33 cellular contexts compared by ENCODE assay signal in the genomic region with DNA sequence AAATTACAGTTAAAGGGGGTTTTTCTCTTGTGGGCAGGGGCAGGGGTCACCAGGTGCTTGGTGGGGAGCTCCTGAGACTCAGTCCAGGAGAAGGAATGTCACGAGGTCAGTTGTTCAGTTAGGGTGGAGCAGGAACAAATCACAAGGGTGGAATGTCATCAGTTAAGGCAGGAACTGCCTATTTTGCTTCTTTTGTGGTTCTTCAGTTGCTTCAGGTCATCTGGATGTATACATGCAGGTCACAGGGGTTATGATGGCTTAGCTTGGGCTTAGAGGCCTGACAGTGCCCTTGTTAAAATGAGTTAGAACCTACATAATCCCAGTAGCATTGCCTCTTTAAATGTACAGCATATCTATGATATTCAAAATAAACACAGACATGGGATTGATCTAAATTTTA.
"Had no signal": no experiment of that assay in that cellular context is flagged by ENCODE, and none has a peak within 500 bp of the region (broad histone marks: within the 10 kb centered on the region; RNA-seq: fewer than 3 reads in every experiment).

No MANE protein-coding gene starts in this region.

- H3K9me3 Mint-ChIP-seq: activated T-helper 17 cell treated with anti-CD3 and anti-CD28 coated beads, Interleukin-2, amount 50 U/mL, for 72 hours had no signal

- H3K27ac ChIP-seq: adrenal gland, brain microvascular endothelial cell, breast epithelium, VCaP had no signal

- H3K36me3 ChIP-seq: adrenal gland, brain microvascular endothelial cell, breast epithelium had no signal

- H3K27me3 Mint-ChIP-seq: activated B cell treated with CpG ODN at 0.5 μM for 24 hours; activated CD4-positive, alpha-beta memory T cell treated with anti-CD3 and anti-CD28 coated beads for 36 hours; activated CD4-positive, alpha-beta T cell treated with anti-CD3 and anti-CD28 coated beads, Interleukin-2, amount 10 ng/mL, durations not matched to agents 24 days and 14 days; activated CD8-positive, alpha-beta T cell treated with anti-CD3 and anti-CD28 coated beads for 36 hours; activated naive CD8-positive, alpha-beta T cell treated with anti-CD3 and anti-CD28 coated beads for 36 hours; activated T-helper 17 cell treated with anti-CD3 and anti-CD28 coated beads, Interleukin-2, amount 50 U/mL, for 72 hours had no signal

- H3K9me3 ChIP-seq: adrenal gland, breast epithelium had no signal

- ATAC-seq: activated CD8-positive, alpha-beta T cell treated with anti-CD3 and anti-CD28 coated beads for 36 hours; activated naive CD4-positive, alpha-beta T cell treated with anti-CD3 and anti-CD28 coated beads, Interleukin-2, amount 50 U/mL, for 72 hours; activated T-cell treated with anti-CD3 and anti-CD28 coated beads, Interleukin-2, amount 50 U/mL, for 4 hours; activated T-cell treated with anti-CD3 and anti-CD28 coated beads, Interleukin-2, amount 50 U/mL, for 72 hours; activated T-helper 17 cell treated with anti-CD3 and anti-CD28 coated beads, Interleukin-2, amount 50 U/mL, for 72 hours had no signal

- H3K4me1 Mint-ChIP-seq: activated B cell treated with CpG ODN at 0.5 μM for 24 hours; activated CD4-positive, alpha-beta T cell treated with anti-CD3 and anti-CD28 coated beads, Interleukin-2, amount 10 ng/mL, durations not matched to agents 24 days and 14 days; activated naive CD8-positive, alpha-beta T cell treated with anti-CD3 and anti-CD28 coated beads for 36 hours; activated T-helper 17 cell treated with anti-CD3 and anti-CD28 coated beads, Interleukin-2, amount 50 U/mL, for 72 hours had no signal

- DNase-seq: activated B cell treated with CpG ODN at 0.5 μM for 24 hours; activated CD4-positive, alpha-beta memory T cell treated with anti-CD3 and anti-CD28 coated beads for 36 hours; activated CD4-positive, alpha-beta T cell treated with anti-CD3 and anti-CD28 coated beads for 4 hours; activated CD4-positive, alpha-beta T cell treated with anti-CD3 and anti-CD28 coated beads, Interleukin-2, amount 10 ng/mL, durations not matched to agents 24 days and 14 days; activated CD4-positive, alpha-beta T cell treated with anti-CD3 and anti-CD28 coated beads, Interleukin-2, amount 50 U/mL, for 1 hour; activated CD4-positive, alpha-beta T cell treated with anti-CD3 and anti-CD28 coated beads, Interleukin-2, amount 50 U/mL, for 4 hours; activated CD4-positive, CD25-positive, alpha-beta regulatory T cell treated with anti-CD3 and anti-CD28 coated beads, Interleukin-2, amount 50 U/mL, for 72 hours; activated CD8-positive, alpha-beta memory T cell treated with anti-CD3 and anti-CD28 coated beads, Interleukin-2, amount 50 U/mL, for 4 hours; activated CD8-positive, alpha-beta T cell treated with anti-CD3 and anti-CD28 coated beads for 36 hours; activated gamma-delta T cell treated with Interleukin-2 at 50 U/mL for 16 hours; activated naive CD4-positive, alpha-beta T cell; activated naive CD4-positive, alpha-beta T cell treated with anti-CD3 and anti-CD28 coated beads for 36 hours; activated naive CD4-positive, alpha-beta T cell treated with anti-CD3 and anti-CD28 coated beads, Interleukin-2, amount 50 U/mL, for 16 hours; activated naive CD8-positive, alpha-beta T cell treated with anti-CD3 and anti-CD28 coated beads for 36 hours; activated T-cell treated with anti-CD3 and anti-CD28 coated beads for 4 hours; activated T-cell treated with anti-CD3 and anti-CD28 coated beads, Interleukin-2, amount 50 U/mL, for 1 hour; activated T-cell treated with anti-CD3 and anti-CD28 coated beads, Interleukin-2, amount 50 U/mL, for 4 hours; activated T-cell treated with anti-CD3 and anti-CD28 coated beads, Interleukin-2, amount 50 U/mL, for 72 hours; amniotic stem cell; aorta; brain microvascular endothelial cell; central memory CD4-positive, alpha-beta T cell; T-helper 1 cell; T-helper 2 cell; T-helper 9 cell had no signal

- H3K4me3 Mint-ChIP-seq: activated B cell treated with CpG ODN at 0.5 μM for 24 hours; activated CD4-positive, alpha-beta memory T cell treated with anti-CD3 and anti-CD28 coated beads for 36 hours; activated CD4-positive, alpha-beta T cell treated with anti-CD3 and anti-CD28 coated beads, Interleukin-2, amount 10 ng/mL, durations not matched to agents 24 days and 14 days; activated CD8-positive, alpha-beta T cell treated with anti-CD3 and anti-CD28 coated beads for 36 hours; activated naive CD4-positive, alpha-beta T cell treated with anti-CD3 and anti-CD28 coated beads for 36 hours; activated naive CD8-positive, alpha-beta T cell treated with anti-CD3 and anti-CD28 coated beads for 36 hours; activated T-cell treated with anti-CD3 and anti-CD28 coated beads, Interleukin-2, amount 50 U/mL, for 4 hours; activated T-cell treated with anti-CD3 and anti-CD28 coated beads, Interleukin-2, amount 50 U/mL, for 72 hours; activated T-helper 1 cell treated with anti-CD3 and anti-CD28 coated beads, Interleukin-12 subunit alpha, Interleukin-12 subunit beta, Interleukin-2, Interleukin-4 antibody, amounts not matched to agents 30 ng/mL and 10 ng/mL and 1 ng/mL, durations not matched to agents 14 hours and 24 hours and 36 hours; activated T-helper 17 cell treated with anti-CD3 and anti-CD28 coated beads, Interleukin-2, amount 50 U/mL, for 72 hours; T-helper 1 cell treated with Interleukin-12 subunit alpha and Interleukin-12 subunit beta and Interleukin-4 antibody, amounts not matched to agents 30 μg/mL and 1 μg/mL, for 36 hours; T-helper 2 cell treated with Interferon-gamma antibody and Interleukin-4, amounts not matched to agents 5 μg/mL and 100 μg/mL, for 36 hours had no signal

- H3K36me3 Mint-ChIP-seq: activated CD4-positive, alpha-beta memory T cell treated with anti-CD3 and anti-CD28 coated beads for 36 hours had no signal

- H3K4me1 ChIP-seq: adrenal gland, breast epithelium had no signal

- H3K4me3 ChIP-seq: adrenal gland, breast epithelium had no signal

- H3K27me3 ChIP-seq: adrenal gland, brain microvascular endothelial cell, breast epithelium had no signal

- H3K27ac Mint-ChIP-seq: activated B cell treated with CpG ODN at 0.5 μM for 24 hours; activated CD4-positive, alpha-beta memory T cell treated with anti-CD3 and anti-CD28 coated beads for 36 hours; activated CD4-positive, alpha-beta T cell treated with anti-CD3 and anti-CD28 coated beads, Interleukin-2, amount 10 ng/mL, durations not matched to agents 24 days and 14 days; activated CD8-positive, alpha-beta T cell treated with anti-CD3 and anti-CD28 coated beads for 36 hours; activated naive CD4-positive, alpha-beta T cell treated with anti-CD3 and anti-CD28 coated beads for 36 hours; activated naive CD4-positive, alpha-beta T cell treated with anti-CD3 and anti-CD28 coated beads, Interleukin-2, amount 50 U/mL, for 72 hours; activated naive CD8-positive, alpha-beta T cell treated with anti-CD3 and anti-CD28 coated beads for 36 hours; activated T-cell treated with anti-CD3 and anti-CD28 coated beads, Interleukin-2, amount 50 U/mL, for 72 hours; activated T-helper 1 cell treated with anti-CD3 and anti-CD28 coated beads, Interleukin-12 subunit alpha, Interleukin-12 subunit beta, Interleukin-2, Interleukin-4 antibody, amounts not matched to agents 30 ng/mL and 10 ng/mL and 1 ng/mL, durations not matched to agents 14 hours and 24 hours and 36 hours; activated T-helper 17 cell treated with anti-CD3 and anti-CD28 coated beads, Interleukin-2, amount 50 U/mL, for 72 hours; T-helper 1 cell treated with Interleukin-12 subunit alpha and Interleukin-12 subunit beta and Interleukin-4 antibody, amounts not matched to agents 30 μg/mL and 1 μg/mL, for 36 hours; T-helper 2 cell treated with Interferon-gamma antibody and Interleukin-4, amounts not matched to agents 5 μg/mL and 100 μg/mL, for 36 hours had no signal
